In the genomic region with DNA sequence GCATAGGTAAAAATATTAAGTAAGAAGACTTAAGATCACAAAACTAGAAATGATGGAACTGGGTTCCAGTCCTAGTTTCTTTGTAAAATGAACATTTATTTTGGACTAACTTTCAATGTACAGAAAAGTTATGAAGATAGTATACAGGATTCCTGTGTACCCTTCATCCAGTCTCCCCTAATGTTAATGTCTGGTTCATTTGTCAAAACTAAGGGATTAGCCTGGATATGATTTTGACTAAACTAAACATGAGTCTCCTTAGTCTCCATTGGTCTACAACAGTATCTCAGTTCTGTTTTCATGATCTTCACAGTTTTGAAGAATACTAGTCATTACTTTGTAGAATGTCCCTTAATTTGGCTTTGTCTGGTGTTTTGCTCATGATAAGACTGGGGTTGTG, we compare ENCODE assay signal across 23 cellular contexts. TPM values are rescaled to one million over a fixed set of nuclear protein-coding genes. Genes with fewer than 3 reads are reported as not detected.
DNase-seq lines count a peak whose midpoint lies in the region; ATAC-seq and TF ChIP-seq lines count a peak whose summit lies in the region.
"Had no signal": no experiment of that assay in that cellular context is flagged by ENCODE, and none has a peak within 500 bp of the region (broad histone marks: within the 10 kb centered on the region; RNA-seq: fewer than 3 reads in every experiment).

No MANE protein-coding gene starts in this region.

- no peaks in the 10 kb centered on the region for H3K4me1 ChIP-seq in HEK293 (ENCODE audit: control insufficient read depth, insufficient read depth, low read length)
- H3K4me1 ChIP-seq: BE2C, BLaER1 had no signal

- POLR2A ChIA-PET in HEK293 (lab: Yijun Ruan, JAX), result no interaction called here

- DNase-seq in progenitor cell of endocrine pancreas (ENCODE audit: low spot score, unreplicated experiment), result no peak
- DNase-seq: 8988T; ACHN; BE2C; C1 segment of cervical spinal cord; CD4-positive, alpha-beta memory T cell; CD4-positive, CD25-positive, alpha-beta regulatory T cell; CD8-positive, alpha-beta memory T cell; COR-L47; DMS 273 treated with DMSO at 0.1 percent for 48 hours; DMS153; DMS53; DMS79; DND-41; EL; GDM1 had no signal

- H3K9me3 ChIP-seq in HEK293 (ENCODE audit: control insufficient read depth, insufficient read depth, low read depth, low read length), result no peaks in the 10 kb centered on the region
- H3K9me3 ChIP-seq: BE2C, BLaER1 had no signal

- H3K36me3 Mint-ChIP-seq in progenitor cell of endocrine pancreas (ENCODE audit: insufficient read depth), result peaks cover 11% of the 10 kb centered on the region

- H3K4me1 Mint-ChIP-seq in progenitor cell of endocrine pancreas (ENCODE audit: low read depth), result peaks cover 8% of the 10 kb centered on the region
- H3K4me1 Mint-ChIP-seq: CD14-positive monocyte had no signal

- TF ChIP-seq CTCF in 22Rv1 (IDR thresholded peaks at IDR 0.05), result no peak
- no peak for TF ChIP-seq CTCF in HEK293 (tag by site-specific recombination; IDR thresholded peaks at IDR 0.05)
- TF ChIP-seq CTCF in progenitor cell of endocrine pancreas (IDR thresholded peaks at IDR 0.05; ENCODE audit: unreplicated experiment), result no peak

- ATAC-seq in HG02981 (IDR thresholded peaks at IDR 0.05; ENCODE audit: unreplicated experiment), result no peak
- ATAC-seq in GM21367 (IDR thresholded peaks at IDR 0.05; ENCODE audit: unreplicated experiment), result no peak
- ATAC-seq: GM12878 had no signal

- no peaks in the 10 kb centered on the region; a peak in 1 of 3 replicates for H3K36me3 ChIP-seq in HEK293 (ENCODE audit: control insufficient read depth in 2 of 2, insufficient read depth in 1 of 2, low read length in 2 of 2)
- H3K36me3 ChIP-seq: BE2C had no signal

- H3K4me3 Mint-ChIP-seq in progenitor cell of endocrine pancreas (ENCODE audit: low read depth), result no peak overlapping the region
- H3K4me3 Mint-ChIP-seq: CD14-positive monocyte; CD4-positive, alpha-beta memory T cell; CD4-positive, CD25-positive, alpha-beta regulatory T cell; CD8-positive, alpha-beta memory T cell had no signal

- H3K27ac Mint-ChIP-seq in progenitor cell of endocrine pancreas, result peak overlapping the region; percentile 37

- peak overlapping the region; percentile 0; the same call in 1 of the 2 replicates for H3K27ac ChIP-seq in 22Rv1
- H3K27ac ChIP-seq in HEK293 (ENCODE audit: extremely low read depth, low read depth, low read length), result no peak overlapping the region
- H3K27ac ChIP-seq: BLaER1 had no signal

- no peak overlapping the region for H3K4me3 ChIP-seq in HEK293 (ENCODE audit: low read depth, low read length)
- H3K4me3 ChIP-seq: BLaER1, GM12878 had no signal

- H3K27me3 Mint-ChIP-seq in progenitor cell of endocrine pancreas, result no peaks in the 10 kb centered on the region
- H3K27me3 Mint-ChIP-seq: CD4-positive, alpha-beta memory T cell; CD4-positive, CD25-positive, alpha-beta regulatory T cell had no signal

- H3K9me3 Mint-ChIP-seq in progenitor cell of endocrine pancreas (ENCODE audit: low read depth), result no peaks in the 10 kb centered on the region
- H3K9me3 Mint-ChIP-seq: CD14-positive monocyte; CD4-positive, alpha-beta memory T cell; CD4-positive, CD25-positive, alpha-beta regulatory T cell; CD8-positive, alpha-beta memory T cell had no signal

- CTCF ChIA-PET in HEK293 (lab: Yijun Ruan, JAX), result no interaction called here

TF ChIP-seq in HEK293, 187 proteins besides CTCF, POLR2A, EP300 and RAD21:
- TF ChIP-seq ZNF529 (tag by site-specific recombination; IDR thresholded peaks at IDR 0.05; ENCODE audit: insufficient replicate concordance), result peak; percentile 99
- TF ChIP-seq ZFHX2 (tag by site-specific recombination; conservative IDR thresholded peaks at IDR 0.05), result no peak
TF ChIP-seq in HEK293: peak in this region for 1.

RNA-seq across cellular contexts. Expression of a gene that starts 54.5 kb away (rescaled TPM):
- 77.2 and 78.1 TPM in 2 replicates for total RNA-seq in progenitor cell of endocrine pancreas
